ENCODE assay signal across 8 cellular contexts in the genomic region with DNA sequence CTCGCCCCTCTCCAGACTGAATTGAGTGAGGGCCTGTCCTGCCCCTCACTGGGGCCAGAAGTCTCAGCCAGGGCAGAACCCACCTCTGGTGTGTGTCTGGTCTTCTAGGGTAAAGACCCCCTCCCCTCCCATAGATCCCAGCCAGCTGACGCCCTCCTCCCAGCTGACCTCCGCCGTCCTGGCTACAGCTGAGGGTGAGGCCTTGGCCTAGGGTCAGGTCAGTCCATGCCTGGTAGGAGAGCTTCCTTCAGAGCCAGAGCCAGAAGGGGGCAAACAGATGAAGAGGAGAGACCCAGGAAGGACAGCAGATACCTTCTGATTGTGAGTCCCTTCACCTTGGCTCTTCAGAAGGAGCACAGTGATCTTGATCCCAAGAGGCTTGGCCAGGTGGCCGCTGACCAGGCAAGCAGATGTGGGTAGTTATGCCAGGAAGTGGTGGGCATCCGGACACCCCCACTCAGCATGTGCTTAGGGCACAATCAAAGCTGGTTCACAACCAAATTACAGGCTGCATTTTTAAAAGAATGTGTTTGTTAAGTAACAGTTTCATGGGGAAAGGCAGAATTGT. TPM values are rescaled to one million over a fixed set of nuclear protein-coding genes. Genes with fewer than 3 reads are reported as not detected.
DNase-seq lines count a peak whose midpoint lies in the region; ATAC-seq, FAIRE-seq and TF ChIP-seq lines count a peak whose summit lies in the region.

No MANE protein-coding gene starts in this region.

- peak overlapping the region; percentile 78 for H3K4me2 ChIP-seq in OCI-LY3 (ENCODE audit: low read length)

- H3K4me3 ChIP-seq in OCI-LY3 (ENCODE audit: low read length) (peak overlapping the region; percentile 62), skeletal muscle tissue (ENCODE audit: low read length in 3 of 3) (no peak overlapping the region)
- no peak overlapping the region for H3K4me3 ChIP-seq in effector memory CD4-positive, alpha-beta T cell (ENCODE audit: insufficient read depth, low read depth, low read length, poor library complexity, severe bottlenecking)

- H3K9me3 ChIP-seq in OCI-LY3 (ENCODE audit: insufficient read depth, low read length): no peaks in the 10 kb centered on the region
- no peaks in the 10 kb centered on the region for H3K9me3 ChIP-seq in effector memory CD4-positive, alpha-beta T cell (ENCODE audit: control insufficient read depth, low read length)
- no peaks in the 10 kb centered on the region for H3K9me3 ChIP-seq in skeletal muscle tissue (ENCODE audit: control insufficient read depth in 3 of 3, low read length in 3 of 3)

- H3K36me3 ChIP-seq in OCI-LY3 (replicated peaks; ENCODE audit: low read depth, low read length): peaks cover 45% of the 10 kb centered on the region
- H3K36me3 ChIP-seq in effector memory CD4-positive, alpha-beta T cell (ENCODE audit: control insufficient read depth, insufficient read depth, low read length): peaks cover 46% of the 10 kb centered on the region
- peaks cover 18 to 32% (median 31%) of the 10 kb centered on the region in 3 donors for H3K36me3 ChIP-seq in skeletal muscle tissue (ENCODE audit: control insufficient read depth in 3 of 3, insufficient read depth in 3 of 3, low read length in 3 of 3)

- no peaks in the 10 kb centered on the region for H4K20me1 ChIP-seq in OCI-LY3 (ENCODE audit: insufficient read depth, low read length)

- H3K9ac ChIP-seq in OCI-LY3 (ENCODE audit: low read length) (peak overlapping the region; percentile 97), skeletal muscle tissue (ENCODE audit: low read depth in 1 of 3, low read length in 3 of 3) (peak overlapping the region in 1 of 3 donors; percentile 57)

- no peak for TF ChIP-seq CTCF in OCI-LY3 (IDR thresholded peaks at IDR 0.05; ENCODE audit: low read depth, low read length)

- ATAC-seq in GM18517 (IDR thresholded peaks at IDR 0.05; ENCODE audit: unreplicated experiment) (no peak), GM21723 (IDR thresholded peaks at IDR 0.05; ENCODE audit: unreplicated experiment) (no peak)

- H2AFZ ChIP-seq in OCI-LY3 (ENCODE audit: low read depth, low read length): no peak overlapping the region

- H3K27me3 ChIP-seq in OCI-LY3 (ENCODE audit: low read depth, low read length) (no peaks in the 10 kb centered on the region), skeletal muscle tissue (ENCODE audit: control insufficient read depth in 3 of 3, insufficient read depth in 3 of 3, low read length in 3 of 3) (no peaks in the 10 kb centered on the region)
- H3K27me3 ChIP-seq in effector memory CD4-positive, alpha-beta T cell (replicated peaks; ENCODE audit: control insufficient read depth, insufficient read depth, low read length, poor library complexity, severe bottlenecking): no peaks in the 10 kb centered on the region

- DNase-seq in GM18507 (ENCODE audit: extremely low spot score, insufficient read length, low read depth) (no peak), NCI-H2029 (lab: John Stamatoyannopoulos, UW) (no peak), COR-L47 (lab: John Stamatoyannopoulos, UW) (no peak)
- no peak for DNase-seq in effector memory CD4-positive, alpha-beta T cell

- peaks cover 44% of the 10 kb centered on the region for H3K79me2 ChIP-seq in OCI-LY3 (ENCODE audit: low read length)

- H3K4me1 ChIP-seq in OCI-LY3 (ENCODE audit: low read length) (peaks cover 66% of the 10 kb centered on the region), skeletal muscle tissue (ENCODE audit: control insufficient read depth in 3 of 3, insufficient read depth in 3 of 3, low read length in 3 of 3) (peaks cover 20 to 48% (median 42%) of the 10 kb centered on the region in 3 donors)
- peaks cover 28% of the 10 kb centered on the region for H3K4me1 ChIP-seq in effector memory CD4-positive, alpha-beta T cell (ENCODE audit: control insufficient read depth, insufficient read depth, low read length, poor library complexity, severe bottlenecking)

- peak overlapping the region; percentile 100 for H3K27ac ChIP-seq in OCI-LY3 (ENCODE audit: low read length)
- peak overlapping the region; percentile 89 for H3K27ac ChIP-seq in effector memory CD4-positive, alpha-beta T cell (ENCODE audit: insufficient read depth, low read length, poor library complexity, severe bottlenecking)
- H3K27ac ChIP-seq in skeletal muscle tissue (ENCODE audit: low read depth, low read length): peak overlapping the region; percentile 33

- FAIRE-seq in GM18507 (lab: Jason Lieb, UNC): peak; percentile 47

RNA-seq across cellular contexts. Expression of a gene that starts 29.8 kb away (rescaled TPM):
- 1.6 TPM for total RNA-seq in skeletal muscle tissue

Comparison
In these comparisons a context has a peak if more than half of its experiments do, and no peak if none do; other contexts are left out.
1. H3K27ac ChIP-seq: peak in every context shown above with its lines; median percentile 100 in OCI-LY3; 89 in effector memory CD4-positive, alpha-beta T cell; 33 in skeletal muscle tissue.